In genomic region chr14:94018308-94018707, GRCh38 we compare ENCODE assay signal across 14 cellular contexts. TPM values are rescaled to one million over a fixed set of nuclear protein-coding genes. Genes with fewer than 3 reads are reported as not detected.
A peak's percentile ranks its signal among the peaks of the same experiment; 100 is the strongest.
DNase-seq lines count a peak whose midpoint lies in the region; ATAC-seq and TF ChIP-seq lines count a peak whose summit lies in the region.
"Had no signal": no experiment of that assay in that cellular context is flagged by ENCODE, and none has a peak within 500 bp of the region (broad histone marks: within the 10 kb centered on the region; RNA-seq: fewer than 3 reads in every experiment).

No MANE protein-coding gene starts in this region.

- H3K27ac Mint-ChIP-seq in naive thymus-derived CD4-positive, alpha-beta T cell, result no peak overlapping the region

- H3K4me3 Mint-ChIP-seq in naive thymus-derived CD4-positive, alpha-beta T cell, result no peak overlapping the region

- TF ChIP-seq CTCF in psoas muscle (IDR thresholded peaks at IDR 0.05) (no peak), omental fat pad (IDR thresholded peaks at IDR 0.05) (no peak)

- no peaks in the 10 kb centered on the region for H3K9me3 ChIP-seq in psoas muscle
- H3K9me3 ChIP-seq in naive thymus-derived CD4-positive, alpha-beta T cell (ENCODE audit: control insufficient read depth in 2 of 3, low read length in 3 of 3), result no peaks in the 10 kb centered on the region
- H3K9me3 ChIP-seq: BLaER1 had no signal

- no peak overlapping the region for H3K27ac ChIP-seq in psoas muscle
- no peak overlapping the region for H3K27ac ChIP-seq in naive thymus-derived CD4-positive, alpha-beta T cell (ENCODE audit: low read depth, low read length)
- H3K27ac ChIP-seq: 22Rv1, BLaER1 had no signal

- H3K27me3 Mint-ChIP-seq in naive thymus-derived CD4-positive, alpha-beta T cell, result peaks cover 0 to 10% (median 0%) of the 10 kb centered on the region in 5 donors

- H3K36me3 ChIP-seq in psoas muscle (ENCODE audit: insufficient read depth in 1 of 2, low read depth in 1 of 2), result no peaks in the 10 kb centered on the region
- no peaks in the 10 kb centered on the region for H3K36me3 ChIP-seq in naive thymus-derived CD4-positive, alpha-beta T cell (ENCODE audit: control insufficient read depth in 2 of 3, insufficient read depth in 3 of 3, low read length in 3 of 3)
- H3K36me3 ChIP-seq: BLaER1 had no signal

- WGBS in psoas muscle, 3 donors, result 38 to 49% (median 43%) methylated on average over 8 of the region's 8 CpGs

- ATAC-seq in psoas muscle, result peak; percentile 59 to 80 (median 78)
- ATAC-seq in omental fat pad (ENCODE audit: low FRiP score), result no peak
- no peak for ATAC-seq in naive thymus-derived CD4-positive, alpha-beta T cell
- ATAC-seq in HG02642 (IDR thresholded peaks at IDR 0.05; ENCODE audit: poor library complexity, unreplicated experiment), result no peak

- peaks cover 0 to 3% (median 0%) of the 10 kb centered on the region in 11 donors for H3K9me3 Mint-ChIP-seq in naive thymus-derived CD4-positive, alpha-beta T cell

- DNase-seq in NCI-H2171 treated with DMSO at 0.1 percent for 48 hours (lab: John Stamatoyannopoulos, UW) (peak; percentile 19), NCI-H2171 (lab: John Stamatoyannopoulos, UW) (no peak), NCI-H446 treated with DMSO at 0.1 percent for 48 hours (lab: John Stamatoyannopoulos, UW) (peak; percentile 37), cerebellum (ENCODE audit: low spot score) (peak; percentile 60), psoas muscle (no peak), omental fat pad (ENCODE audit: low spot score) (no peak)
- DNase-seq in naive thymus-derived CD4-positive, alpha-beta T cell, result no peak
- DNase-seq: DMS53, HCEC 1CT had no signal

- H3K27me3 ChIP-seq in psoas muscle (ENCODE audit: insufficient read depth in 3 of 3, low read length in 2 of 3), result no peaks in the 10 kb centered on the region
- no peaks in the 10 kb centered on the region for H3K27me3 ChIP-seq in naive thymus-derived CD4-positive, alpha-beta T cell (ENCODE audit: control insufficient read depth in 2 of 2, insufficient read depth in 2 of 2, low read length in 2 of 2)
- H3K27me3 ChIP-seq: BLaER1 had no signal

- POLR2A ChIA-PET in naive thymus-derived CD4-positive, alpha-beta T cell (lab: Charles Lee), result interaction anchor here (1.4 kb wide), 1 partner anchor 8 kb away, joined by 4 read pairs; the partner anchor contains the start of gene OTUB2

- intact Hi-C loops in psoas muscle (cut with DNase I), result no loop called here
- intact Hi-C loops in naive thymus-derived CD4-positive, alpha-beta T cell (cut with micrococcal nuclease), result no loop called here

- no peaks in the 10 kb centered on the region for H3K4me1 ChIP-seq in psoas muscle
- H3K4me1 ChIP-seq in naive thymus-derived CD4-positive, alpha-beta T cell (ENCODE audit: control insufficient read depth in 2 of 2, insufficient read depth in 2 of 2, low read length in 2 of 2), result no peaks in the 10 kb centered on the region

- no peak overlapping the region for H3K4me3 ChIP-seq in psoas muscle
- H3K4me3 ChIP-seq in naive thymus-derived CD4-positive, alpha-beta T cell (ENCODE audit: low read length), result no peak overlapping the region
- H3K4me3 ChIP-seq: BLaER1 had no signal

- CTCF ChIA-PET in naive thymus-derived CD4-positive, alpha-beta T cell (lab: Charles Lee), result interaction anchor here (0.6 to 1.1 kb wide), 3 partner anchors 32 to 82 kb away, joined by 3 to 4 read pairs (median 3); no protein-coding TSS in a partner anchor

- no peaks in the 10 kb centered on the region for H3K36me3 Mint-ChIP-seq in naive thymus-derived CD4-positive, alpha-beta T cell

- peaks cover 0 to 35% (median 8%) of the 10 kb centered on the region in 7 donors for H3K4me1 Mint-ChIP-seq in naive thymus-derived CD4-positive, alpha-beta T cell

RNA-seq across cellular contexts. Expression of gene OTUB2, which starts 7.8 kb away (rescaled TPM):
- total RNA-seq in cerebellum (6.3 TPM), psoas muscle (under 1 TPM; 0.06 to 0.15 (median 0.10) TPM), omental fat pad (1 to 10 TPM in 2 of 4 donors, under 1 TPM in 2; 0.47 to 1.7 (median 0.96) TPM)
- under 1 TPM; 0.04 to 0.96 (median 0.09) TPM for polyA plus RNA-seq in psoas muscle
- 1 to 10 TPM in 1 of 5 experiments, under 1 TPM in 3, not detected in 1; 0.11 to 2.5 (median 0.63) TPM for total RNA-seq in naive thymus-derived CD4-positive, alpha-beta T cell
- under 1 TPM; 0.35 to 0.56 TPM for polyA plus RNA-seq in naive thymus-derived CD4-positive, alpha-beta T cell

RNA-seq across cellular contexts. Expression of gene CCDC197, which starts 21.2 kb away (rescaled TPM):
- total RNA-seq in cerebellum, result not detected
- 1 to 10 TPM in 3 of 4 donors, under 1 TPM in 1; 0.71 to 3.9 (median 2.2) TPM for total RNA-seq in psoas muscle
- under 1 TPM; 0.04 to 0.69 (median 0.61) TPM for polyA plus RNA-seq in psoas muscle
- total RNA-seq in omental fat pad, result not detected
- total RNA-seq in naive thymus-derived CD4-positive, alpha-beta T cell, result not detected
- polyA plus RNA-seq in naive thymus-derived CD4-positive, alpha-beta T cell, result not detected
- total RNA-seq: A673, H4 had no signal

RNA-seq across cellular contexts. Expression of gene ASB2, which starts 41.9 kb away (rescaled TPM):
- total RNA-seq in cerebellum, result 0.54 TPM
- 100 to 1,000 TPM; 148 to 443 (median 252) TPM for total RNA-seq in psoas muscle
- 100 to 1,000 TPM in 2 of 3 donors, 10 to 100 TPM in 1; 41.2 to 460 (median 217) TPM for polyA plus RNA-seq in psoas muscle
- total RNA-seq in omental fat pad, result 1 to 10 TPM in 1 of 4 donors, under 1 TPM in 3; 0.36 to 2.4 (median 0.56) TPM
- total RNA-seq in naive thymus-derived CD4-positive, alpha-beta T cell, result 10 to 100 TPM in 1 of 5 experiments, 1 to 10 TPM in 2, under 1 TPM in 2; 0.32 to 63.1 (median 1.4) TPM
- not detected for polyA plus RNA-seq in naive thymus-derived CD4-positive, alpha-beta T cell
- total RNA-seq: A673, H4 had no signal

Comparison
In these comparisons a context has a peak if more than half of its experiments do, and no peak if none do; other contexts are left out.
1. DNase-seq: peak in NCI-H2171 treated with DMSO at 0.1 percent for 48 hours (single experiment), NCI-H446 treated with DMSO at 0.1 percent for 48 hours (single experiment) and cerebellum (single experiment); none in NCI-H2171 (single experiment), psoas muscle (0 of 2), omental fat pad (single experiment) and naive thymus-derived CD4-positive, alpha-beta T cell (0 of 9).
2. ATAC-seq: peak in psoas muscle (4 of 4); none in omental fat pad (single experiment), naive thymus-derived CD4-positive, alpha-beta T cell (single experiment) and HG02642 (single experiment).